10 cellular contexts compared by ENCODE assay signal in genomic region chr12:46386360-46386867, GRCh38. TPM values are rescaled to one million over a fixed set of nuclear protein-coding genes. Genes with fewer than 3 reads are reported as not detected.
DNase-seq lines count a peak whose midpoint lies in the region; ATAC-seq and TF ChIP-seq lines count a peak whose summit lies in the region.
"Had no signal": no experiment of that assay in that cellular context is flagged by ENCODE, and none has a peak within 500 bp of the region (broad histone marks: within the 10 kb centered on the region; RNA-seq: fewer than 3 reads in every experiment).

No MANE protein-coding gene starts in this region.

- H4K20me1 ChIP-seq in SK-N-SH (ENCODE audit: insufficient read depth) = no peaks in the 10 kb centered on the region
- no peaks in the 10 kb centered on the region for H4K20me1 ChIP-seq in hepatocyte (ENCODE audit: insufficient read depth, poor library complexity, severe bottlenecking)

- no peak overlapping the region for H2AFZ ChIP-seq in SK-N-SH (ENCODE audit: low read depth)
- H2AFZ ChIP-seq in hepatocyte = no peak overlapping the region

- no peak for TF ChIP-seq POLR2A in heart left ventricle (IDR thresholded peaks at IDR 0.05)
- TF ChIP-seq POLR2A in upper lobe of left lung (IDR thresholded peaks at IDR 0.05) = no peak

- intact Hi-C loops in heart left ventricle (cut with DNase I) (loop anchor here in 6 of 10 donors (5.0 to 10.0 kb wide), 9 partner anchors 78 to 392 kb away; partner anchors contain the start of gene SCAF11 (in 1 of the 6)), left ventricle myocardium superior (cut with micrococcal nuclease) (loop anchor here (10.0 kb wide), 2 partner anchors 78 to 168 kb away; no protein-coding TSS in a partner anchor)

- H3K9ac ChIP-seq in SK-N-SH = peak overlapping the region; percentile 96; the same call in 1 of the 2 replicates

- H3K36me3 ChIP-seq in heart left ventricle = no peaks in the 10 kb centered on the region
- peaks cover 0 to 4% of the 10 kb centered on the region in 2 experiments for H3K36me3 ChIP-seq in SK-N-SH (replicated peaks in 1 of 2; ENCODE audit: control insufficient read depth in 1 of 2, insufficient read depth in 2 of 2, low read length in 1 of 2)
- H3K36me3 ChIP-seq in hepatocyte (replicated peaks; ENCODE audit: insufficient read depth, low read depth) = no peaks in the 10 kb centered on the region
- H3K36me3 ChIP-seq in upper lobe of left lung = no peaks in the 10 kb centered on the region

- 48 to 59% (median 52%) methylated on average over 3 of the region's 3 CpGs for WGBS in heart left ventricle, 4 donors
- 12% methylated on average over 3 of the region's 3 CpGs for WGBS in SK-N-SH (ENCODE audit: low lambda C conversion rate)
- 36% methylated on average over 3 of the region's 3 CpGs for WGBS in hepatocyte (ENCODE audit: low lambda C conversion rate, missing lambda C conversion rate)
- WGBS in upper lobe of left lung, 2 donors = 44 to 50% methylated on average over 3 of the region's 3 CpGs

- peaks cover 52% of the 10 kb centered on the region for H3F3A ChIP-seq in SK-N-SH (replicated peaks; ENCODE audit: insufficient read depth)

- TF ChIP-seq EP300 in SK-N-SH (IDR thresholded peaks at IDR 0.05; ENCODE audit: borderline replicate concordance in 1 of 2, low read depth in 1 of 2, low read length in 1 of 2) (peak in 1 of 2 experiments; percentile 95; a peak in 2 of 4 replicates), upper lobe of left lung (IDR thresholded peaks at IDR 0.05) (peak in 1 of 4 donors; percentile 36)

- TF ChIP-seq RAD21 in SK-N-SH (IDR thresholded peaks at IDR 0.05; ENCODE audit: low read length) = no peak

- ATAC-seq in heart left ventricle (no peak), left ventricle myocardium superior (no peak), upper lobe of left lung (ENCODE audit: low FRiP score in 2 of 2) (no peak), HG02938 (IDR thresholded peaks at IDR 0.05; ENCODE audit: unreplicated experiment) (no peak)
- ATAC-seq: esophagus mucosa had no signal

- H3K4me2 ChIP-seq in SK-N-SH (peak overlapping the region; percentile 35), hepatocyte (peak overlapping the region; percentile 81)

- peak overlapping the region in 11 of 12 donors; percentile 53 to 100 (median 99) for H3K27ac ChIP-seq in heart left ventricle
- H3K27ac ChIP-seq in SK-N-SH (ENCODE audit: low read depth in 2 of 2, low read length in 1 of 2) = peak overlapping the region; percentile 60 to 97; a peak in 3 of 4 replicates
- peak overlapping the region; percentile 99 for H3K27ac ChIP-seq in hepatocyte
- H3K27ac ChIP-seq in upper lobe of left lung = peak overlapping the region; percentile 67 to 100 (median 70)

- H3K27me3 ChIP-seq in heart left ventricle (no peaks in the 10 kb centered on the region), SK-N-SH (ENCODE audit: insufficient read depth) (no peaks in the 10 kb centered on the region), hepatocyte (no peaks in the 10 kb centered on the region), upper lobe of left lung (no peaks in the 10 kb centered on the region)

- TF ChIP-seq CTCF in heart left ventricle (IDR thresholded peaks at IDR 0.05) = no peak
- no peak for TF ChIP-seq CTCF in SK-N-SH (IDR thresholded peaks at IDR 0.05)
- TF ChIP-seq CTCF in hepatocyte (IDR thresholded peaks at IDR 0.05; ENCODE audit: poor library complexity) = no peak
- no peak for TF ChIP-seq CTCF in upper lobe of left lung (IDR thresholded peaks at IDR 0.05)

- no peaks in the 10 kb centered on the region for H3K9me2 ChIP-seq in SK-N-SH
- H3K9me2 ChIP-seq in hepatocyte (replicated peaks; ENCODE audit: insufficient read depth) = no peaks in the 10 kb centered on the region

- H3K9me3 ChIP-seq in heart left ventricle (peaks cover 0 to 4% (median 0%) of the 10 kb centered on the region in 12 donors), SK-N-SH (no peaks in the 10 kb centered on the region), hepatocyte (ENCODE audit: low read depth) (no peaks in the 10 kb centered on the region), upper lobe of left lung (no peaks in the 10 kb centered on the region)

- H3K4me1 ChIP-seq in heart left ventricle = peaks cover 0 to 81% (median 51%) of the 10 kb centered on the region in 12 donors
- H3K4me1 ChIP-seq in SK-N-SH (ENCODE audit: control insufficient read depth in 1 of 2, insufficient read depth in 2 of 2, low read depth in 1 of 2, low read length in 1 of 2) = peaks cover 14 to 70% of the 10 kb centered on the region in 2 experiments
- H3K4me1 ChIP-seq in hepatocyte (ENCODE audit: insufficient read depth) = peaks cover 55% of the 10 kb centered on the region
- H3K4me1 ChIP-seq in upper lobe of left lung = peaks cover 44 to 63% (median 54%) of the 10 kb centered on the region in 4 donors

- DNase-seq in heart left ventricle (no peak), left ventricle myocardium superior (no peak), SK-N-SH (no peak), hepatocyte (ENCODE audit: low spot score) (no peak), upper lobe of left lung (no peak), amygdala (lab: John Stamatoyannopoulos, UW) (no peak)
- DNase-seq in stimulated activated CD4-positive, alpha-beta T cell treated with anti-CD3 and anti-CD28 coated beads, Interleukin-2, amount 100 ng/mL, for 24 hours = no peak
- DNase-seq: Calu3 had no signal

- H3K4me3 ChIP-seq in heart left ventricle (peak overlapping the region in 8 of 12 donors; percentile 5 to 36 (median 18)), SK-N-SH (ENCODE audit: low read depth in 2 of 2, low read length in 1 of 2) (no peak overlapping the region), hepatocyte (no peak overlapping the region), upper lobe of left lung (peak overlapping the region in 1 of 4 donors; percentile 5)

- peaks cover 32% of the 10 kb centered on the region for H3K79me2 ChIP-seq in SK-N-SH (ENCODE audit: insufficient read depth)
- peaks cover 9% of the 10 kb centered on the region for H3K79me2 ChIP-seq in hepatocyte

- POLR2A ChIA-PET in SK-N-SH (lab: Yijun Ruan, JAX) = no interaction called here

- CTCF ChIA-PET in SK-N-SH (lab: Yijun Ruan, JAX) = no interaction called here

TF ChIP-seq in SK-N-SH, 30 proteins besides CTCF, POLR2A, EP300 and RAD21 (continues in another document):
- TF ChIP-seq EZH2phosphoT487 (IDR thresholded peaks at IDR 0.05; ENCODE audit: borderline replicate concordance, low read depth) (no peak), ELF1 (IDR thresholded peaks at IDR 0.05) (no peak), YY1 (IDR thresholded peaks at IDR 0.05; ENCODE audit: low read depth) (no peak), RCOR1 (IDR thresholded peaks at IDR 0.05; ENCODE audit: low read length) (no peak), FOXM1 (IDR thresholded peaks at IDR 0.05; ENCODE audit: low read depth) (peak; percentile 73), NFIC (IDR thresholded peaks at IDR 0.05; ENCODE audit: borderline replicate concordance) (peak; percentile 85), RXRA (IDR thresholded peaks at IDR 0.05; ENCODE audit: borderline replicate concordance, low read depth) (peak; percentile 34; the same call in 1 of the 2 replicates), CHD2 (IDR thresholded peaks at IDR 0.05; ENCODE audit: low read length, partially characterized antibody) (no peak), JUND (IDR thresholded peaks at IDR 0.05) (peak; percentile 89), FOSL2 (IDR thresholded peaks at IDR 0.05; ENCODE audit: borderline replicate concordance, low read depth) (peak; percentile 83), MEF2A (IDR thresholded peaks at IDR 0.05; ENCODE audit: borderline replicate concordance, low read depth) (peak; percentile 77; the same call in 1 of the 2 replicates), NRF1 (IDR thresholded peaks at IDR 0.05; ENCODE audit: low read depth, low read length) (no peak), ZBTB33 (IDR thresholded peaks at IDR 0.05; ENCODE audit: borderline replicate concordance, low read depth) (peak; percentile 68; the same call in 1 of the 2 replicates), RFX5 (IDR thresholded peaks at IDR 0.05; ENCODE audit: low read length) (no peak), TEAD4 (IDR thresholded peaks at IDR 0.05; ENCODE audit: borderline replicate concordance, insufficient read depth) (peak; percentile 90), SIN3A (IDR thresholded peaks at IDR 0.05; ENCODE audit: borderline replicate concordance, low read depth, low read length) (no peak), MAX (IDR thresholded peaks at IDR 0.05; ENCODE audit: low read depth) (no peak), TAF1 (IDR thresholded peaks at IDR 0.05; ENCODE audit: borderline replicate concordance, low read depth, low read length) (no peak)

RNA-seq across cellular contexts. Expression of gene SLC38A2, which starts 13.8 kb away (rescaled TPM):
- total RNA-seq in heart left ventricle (100 to 1,000 TPM in 7 of 9 donors, 10 to 100 TPM in 2; 82.1 to 373 (median 161) TPM), left ventricle myocardium superior (165 TPM), hepatocyte (372 and 373 TPM in 2 replicates), upper lobe of left lung (100 to 1,000 TPM; 104 to 409 (median 223) TPM)
- polyA plus RNA-seq in heart left ventricle (100 to 1,000 TPM in 1 of 2 donors, 10 to 100 TPM in 1; 39.7 to 195 TPM), SK-N-SH (2012; rRNA removed) (135 and 191 TPM in 2 replicates), hepatocyte (139 and 144 TPM in 2 replicates)
- 133 and 142 TPM in 2 replicates for polyA plus RNA-seq in SK-N-SH (2012; cell fraction: cytosol; rRNA removed)
- 395 and 464 TPM in 2 replicates for polyA plus RNA-seq in SK-N-SH (2012; cell fraction: nucleus; rRNA removed)

Comparison
In these comparisons a context has a peak if more than half of its experiments do, and no peak if none do; other contexts are left out.
1. H3K4me3 ChIP-seq: peak in heart left ventricle (8 of 12); none in SK-N-SH (0 of 2) and hepatocyte (single experiment).
2. Peak in every context shown above with its lines, with median percentiles within 50 percentile points of each other: H3K27ac ChIP-seq.